Comparison of ENCODE assay signal across 9 cellular contexts in the genomic region with DNA sequence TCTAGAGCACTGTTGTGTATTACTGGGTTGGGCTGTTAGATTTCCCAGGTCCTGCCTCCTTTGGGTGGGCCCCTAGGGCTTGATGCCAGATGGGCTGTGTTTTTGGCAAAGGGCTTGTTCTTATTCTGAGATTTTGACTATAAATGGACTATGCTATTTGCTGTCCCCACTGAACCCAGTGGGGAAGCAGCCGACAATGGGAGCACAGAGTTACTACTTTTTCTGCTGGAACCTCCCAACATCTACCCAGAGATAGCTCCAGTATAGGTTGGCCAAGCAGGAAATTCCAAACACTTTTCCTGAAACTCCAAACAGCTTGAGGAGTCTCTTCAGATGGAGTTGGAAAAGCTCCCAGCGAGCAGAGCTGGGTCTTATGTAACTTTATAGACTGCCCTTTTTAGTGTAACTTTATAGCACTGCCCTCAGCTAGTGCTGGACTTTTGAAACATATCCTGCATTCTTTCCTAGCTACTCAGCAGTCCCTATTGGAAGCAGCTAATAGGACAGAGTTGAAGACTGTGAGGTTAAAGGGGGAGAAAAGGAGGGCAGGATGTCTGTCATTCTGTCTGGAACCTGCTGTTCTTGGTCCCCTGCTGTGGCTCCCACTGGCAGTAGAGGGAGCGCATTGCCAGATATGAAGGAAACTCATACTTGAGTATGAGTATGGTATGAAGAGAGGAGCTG. TPM values are rescaled to one million over a fixed set of nuclear protein-coding genes. Genes with fewer than 3 reads are reported as not detected.
DNase-seq lines count a peak whose midpoint lies in the region; ATAC-seq and TF ChIP-seq lines count a peak whose summit lies in the region.
"Had no signal": no experiment of that assay in that cellular context is flagged by ENCODE, and none has a peak within 500 bp of the region (broad histone marks: within the 10 kb centered on the region; RNA-seq: fewer than 3 reads in every experiment).

No MANE protein-coding gene starts in this region.

- no peaks in the 10 kb centered on the region for H3K27me3 ChIP-seq in dorsolateral prefrontal cortex
- H3K27me3 ChIP-seq in lung (ENCODE audit: control insufficient read depth, insufficient read depth), result no peaks in the 10 kb centered on the region
- H3K27me3 ChIP-seq in upper lobe of left lung, result no peaks in the 10 kb centered on the region

- no peak for TF ChIP-seq EP300 in upper lobe of left lung (IDR thresholded peaks at IDR 0.05)

- H3K27ac ChIP-seq in dorsolateral prefrontal cortex, result peak overlapping the region in 56 of 59 donors; percentile 0 to 97 (median 63)
- H3K27ac ChIP-seq in lung (ENCODE audit: low read depth in 1 of 2, low read length in 1 of 2), result peak overlapping the region; percentile 91 to 92
- H3K27ac ChIP-seq in upper lobe of left lung, result peak overlapping the region; percentile 67 to 85 (median 72)

- ATAC-seq in lung (ENCODE audit: insufficient read depth, low FRiP score) (peak; percentile 87), upper lobe of left lung (ENCODE audit: low FRiP score in 2 of 2) (peak; percentile 93 to 96)

- peak overlapping the region in 1 of 59 donors; percentile 6 for H3K4me3 ChIP-seq in dorsolateral prefrontal cortex
- no peak overlapping the region for H3K4me3 ChIP-seq in lung
- H3K4me3 ChIP-seq in upper lobe of left lung, result no peak overlapping the region

- H3K4me1 ChIP-seq in lung (ENCODE audit: control insufficient read depth in 2 of 2, insufficient read depth in 2 of 2, low read length in 2 of 2), result peaks cover 0 to 28% of the 10 kb centered on the region in 2 donors
- H3K4me1 ChIP-seq in upper lobe of left lung, result peaks cover 20 to 35% (median 23%) of the 10 kb centered on the region in 4 donors

- TF ChIP-seq POLR2A in upper lobe of left lung (IDR thresholded peaks at IDR 0.05), result no peak

- TF ChIP-seq CTCF in dorsolateral prefrontal cortex (IDR thresholded peaks at IDR 0.05 in 54 of 56, conservative IDR thresholded peaks at IDR 0.05 in 2 of 56; ENCODE audit: low read depth in 1 of 56, partially characterized antibody in 56 of 56) (peak in 28 of 56 donors; percentile 6 to 54 (median 32)), lung (IDR thresholded peaks at IDR 0.05; ENCODE audit: control extremely low read depth, extremely low read depth) (no peak), upper lobe of left lung (IDR thresholded peaks at IDR 0.05) (peak in 3 of 6 experiments; percentile 15 to 34 (median 31))

- no peaks in the 10 kb centered on the region for H3K9me3 ChIP-seq in lung (ENCODE audit: control insufficient read depth in 2 of 2, insufficient read depth in 1 of 2, low read length in 1 of 2)
- no peaks in the 10 kb centered on the region for H3K9me3 ChIP-seq in upper lobe of left lung

- intact Hi-C loops in dorsolateral prefrontal cortex (cut with DNase I), result no loop called here

- WGBS in lung, 2 donors, result 35 to 53% methylated on average over 3 of the region's 3 CpGs
- WGBS in upper lobe of left lung, 2 donors, result 20 to 27% methylated on average over 3 of the region's 3 CpGs

- DNase-seq in M059J (ENCODE audit: low read depth) (peak; percentile 97), dorsolateral prefrontal cortex (no peak), lung (ENCODE audit: low spot score) (peak; percentile 67), upper lobe of left lung (peak in 1 of 2 donors; percentile 52), NCI-H1048 (lab: John Stamatoyannopoulos, UW) (no peak), NCI-H2107 treated with DMSO at 0.1 percent for 48 hours (lab: John Stamatoyannopoulos, UW; ENCODE audit: unreplicated experiment) (no peak), mesenteric fat pad (ENCODE audit: low spot score) (no peak), GM19240 (ENCODE audit: insufficient read length, low spot score) (no peak)
- DNase-seq: NCI-H345 had no signal

- H3K36me3 ChIP-seq in lung (ENCODE audit: control insufficient read depth in 2 of 2, insufficient read depth in 2 of 2, low read length in 2 of 2) (peaks cover 0 to 3% of the 10 kb centered on the region in 2 donors), upper lobe of left lung (no peaks in the 10 kb centered on the region)

RNA-seq across cellular contexts. Expression of a gene that starts 21.0 kb away (rescaled TPM):
- 11.5 and 24.3 TPM in 2 replicates for total RNA-seq in M059J (2014; rRNA removed; shearing (Covaris generic))
- total RNA-seq in dorsolateral prefrontal cortex, result 100 to 1,000 TPM in 119 of 120 experiments, 10 to 100 TPM in 1; 95.5 to 189 (median 149) TPM
- total RNA-seq in lung, result 10 to 100 TPM; 12.2 to 25.7 TPM
- polyA plus RNA-seq in lung, result 10 to 100 TPM; 12.8 to 16.6 TPM
- total RNA-seq in upper lobe of left lung, result 10 to 100 TPM; 16.0 to 42.7 (median 28.0) TPM
- 40.2 TPM for total RNA-seq in mesenteric fat pad

Comparison
In these comparisons a context has a peak if more than half of its experiments do, and no peak if none do; other contexts are left out.
1. DNase-seq: peak in M059J (single experiment) and lung (single experiment); none in dorsolateral prefrontal cortex (0 of 10), NCI-H1048 (single experiment), NCI-H2107 treated with DMSO at 0.1 percent for 48 hours (single experiment), mesenteric fat pad (single experiment) and GM19240 (single experiment).
2. Peak in every context shown above with its lines, with median percentiles within 50 percentile points of each other: H3K27ac ChIP-seq.